In genomic region chr4:112515278-112516075, GRCh38 we compare ENCODE assay signal across 8 cellular contexts. TPM values are rescaled to one million over a fixed set of nuclear protein-coding genes. Genes with fewer than 3 reads are reported as not detected.
DNase-seq lines count a peak whose midpoint lies in the region; ATAC-seq, FAIRE-seq and TF ChIP-seq lines count a peak whose summit lies in the region.

No MANE protein-coding gene starts in this region.

- H3K79me2 ChIP-seq in SU-DHL-6 (ENCODE audit: insufficient read depth, low read length) (no peaks in the 10 kb centered on the region), H1 (ENCODE audit: control insufficient read depth in 1 of 2, insufficient read depth in 2 of 2, low read length in 2 of 2) (no peaks in the 10 kb centered on the region)

- H3K56ac ChIP-seq in H1 (replicated peaks; ENCODE audit: insufficient read length, low read depth, low read length), result no peak overlapping the region

- no peak overlapping the region for H3K14ac ChIP-seq in H1 (ENCODE audit: insufficient read length)

- TF ChIP-seq RAD21 in H1 (IDR thresholded peaks at IDR 0.05 in 1 of 2, conservative IDR thresholded peaks at IDR 0.05 in 1 of 2; ENCODE audit: low read depth in 2 of 2, low read length in 2 of 2), result no peak

- peak; percentile 32 for ATAC-seq in GM19467 (IDR thresholded peaks at IDR 0.05; ENCODE audit: unreplicated experiment)
- ATAC-seq in HG03457 (IDR thresholded peaks at IDR 0.05; ENCODE audit: unreplicated experiment), result peak; percentile 30
- peak; percentile 73 for ATAC-seq in mucosa of descending colon

- H4K91ac ChIP-seq in H1 (replicated peaks; ENCODE audit: insufficient read length, low read length), result no peak overlapping the region

- no peak overlapping the region for H3K4ac ChIP-seq in H1 (replicated peaks; ENCODE audit: insufficient read length, low read depth, low read length)

- no peaks in the 10 kb centered on the region for H3K79me1 ChIP-seq in H1 (ENCODE audit: low read depth, low read length)

- peak; percentile 79 for DNase-seq in GM06990 (ENCODE audit: extremely low read depth, insufficient read length)
- peak in 1 of 2 experiments; percentile 79 for DNase-seq in H1 (ENCODE audit: low read depth in 1 of 2, low spot score in 2 of 2)
- DNase-seq in mucosa of descending colon, result peak in 1 of 3 donors; percentile 40
- DNase-seq in uterus, result no peak
- DNase-seq in GM19240 (ENCODE audit: insufficient read length, low spot score), result no peak

- H2BK15ac ChIP-seq in H1 (ENCODE audit: low read length), result no peak overlapping the region

- WGBS in H1 (ENCODE audit: extremely low coverage in 1 of 2, insufficient coverage in 1 of 2, insufficient read length in 1 of 2, insufficient replicate concordance in 2 of 2, low coverage in 1 of 2, low lambda C conversion rate in 2 of 2, missing lambda C conversion rate in 1 of 2), 2 experiments, result 3% methylated on average over 67 of the region's 87 CpGs; no CpG with 5 or more reads in 1 of the 2 experiments

- H2BK12ac ChIP-seq in H1 (ENCODE audit: low read depth, low read length), result no peak overlapping the region; the same call in 1 of the 2 replicates

- H3K4me1 ChIP-seq in H1 (replicated peaks in 1 of 4; ENCODE audit: control insufficient read depth in 3 of 4, insufficient read depth in 4 of 4, low read length in 3 of 4), result peaks cover 12 to 35% (median 19%) of the 10 kb centered on the region in 4 experiments
- peaks cover 25% of the 10 kb centered on the region for H3K4me1 ChIP-seq in mucosa of descending colon (ENCODE audit: low read depth)
- H3K4me1 ChIP-seq in uterus, result peaks cover 0 to 14% of the 10 kb centered on the region in 2 donors

- H3K4me3 ChIP-seq in GM06990 (replicated peaks; ENCODE audit: low read depth, low read length) (peak overlapping the region; percentile 79), SU-DHL-6 (ENCODE audit: insufficient read depth, low read length, poor library complexity, severe bottlenecking) (peak overlapping the region; percentile 57), H1 (ENCODE audit: extremely low read depth in 1 of 4, insufficient read depth in 2 of 4, low read depth in 3 of 4, low read length in 4 of 4) (peak overlapping the region; percentile 16 to 59 (median 36)), mucosa of descending colon (no peak overlapping the region), uterus (peak overlapping the region; percentile 25 to 39)

- no peaks in the 10 kb centered on the region for H4K20me1 ChIP-seq in SU-DHL-6 (ENCODE audit: low read depth, low read length)
- H4K20me1 ChIP-seq in H1 (replicated peaks in 1 of 2; ENCODE audit: control insufficient read depth in 1 of 2, insufficient read depth in 2 of 2, low read length in 2 of 2), result peaks cover 3 to 30% of the 10 kb centered on the region in 2 experiments

- H3K27ac ChIP-seq in SU-DHL-6 (ENCODE audit: low read depth, low read length), result no peak overlapping the region
- no peak overlapping the region for H3K27ac ChIP-seq in H1 (ENCODE audit: low read depth, low read length)
- no peak overlapping the region for H3K27ac ChIP-seq in uterus

- no peaks in the 10 kb centered on the region for H3K27me3 ChIP-seq in GM06990 (replicated peaks; ENCODE audit: control insufficient read depth, insufficient read depth, low read length)
- no peaks in the 10 kb centered on the region for H3K27me3 ChIP-seq in SU-DHL-6 (ENCODE audit: low read length)
- H3K27me3 ChIP-seq in H1 (replicated peaks in 1 of 4; ENCODE audit: control insufficient read depth in 3 of 4, extremely low read depth in 1 of 4, insufficient read depth in 3 of 4, low read length in 3 of 4), result peaks cover 88 to 100% (median 95%) of the 10 kb centered on the region in 4 experiments
- H3K27me3 ChIP-seq in uterus, result peaks cover 4 to 82% of the 10 kb centered on the region in 2 donors

- peaks cover 18% of the 10 kb centered on the region; the same call in 1 of the 2 replicates for H3K23me2 ChIP-seq in H1 (ENCODE audit: low read depth, low read length)

- H2AFZ ChIP-seq in SU-DHL-6 (ENCODE audit: low read depth, low read length, severe bottlenecking) (peak overlapping the region; percentile 90), H1 (ENCODE audit: low read length) (no peak overlapping the region)

- peak overlapping the region; percentile 45; the same call in 1 of the 2 replicates for H4K8ac ChIP-seq in H1 (ENCODE audit: extremely low read depth, insufficient read depth, low read length)

- H3K9me3 ChIP-seq in SU-DHL-6 (ENCODE audit: insufficient read depth, low read length), result no peaks in the 10 kb centered on the region
- H3K9me3 ChIP-seq in H1 (ENCODE audit: insufficient read depth in 2 of 2, low read depth in 1 of 2, low read length in 1 of 2), result no peaks in the 10 kb centered on the region
- H3K9me3 ChIP-seq in mucosa of descending colon, result no peaks in the 10 kb centered on the region
- H3K9me3 ChIP-seq in uterus, result no peaks in the 10 kb centered on the region

- POLR2A ChIA-PET in H1 (lab: Charles Lee; ENCODE audit: partially characterized antibody), result interaction anchor here (1.4 kb wide), 1 partner anchor 7 kb away, joined by 4 read pairs; no protein-coding TSS in a partner anchor

- no peak overlapping the region for H2BK5ac ChIP-seq in H1 (ENCODE audit: low read depth, low read length)

- no peak for TF ChIP-seq CTCF in GM06990 (IDR thresholded peaks at IDR 0.05; ENCODE audit: insufficient read depth, low read length, poor library complexity, severe bottlenecking)
- TF ChIP-seq CTCF in SU-DHL-6 (IDR thresholded peaks at IDR 0.05; ENCODE audit: insufficient read depth, low read length, poor library complexity, severe bottlenecking), result no peak
- no peak for TF ChIP-seq CTCF in H1 (IDR thresholded peaks at IDR 0.05; ENCODE audit: control extremely low read depth in 1 of 3, insufficient read depth in 1 of 3, low read depth in 1 of 3, low read length in 3 of 3)
- TF ChIP-seq CTCF in mucosa of descending colon (IDR thresholded peaks at IDR 0.05), result no peak
- no peak for TF ChIP-seq CTCF in uterus (IDR thresholded peaks at IDR 0.05)

- no peak overlapping the region for H4K5ac ChIP-seq in H1 (ENCODE audit: insufficient read length, low read depth, low read length)

- H2AK5ac ChIP-seq in H1 (ENCODE audit: low read depth, low read length), result no peak overlapping the region

- H3F3A ChIP-seq in SU-DHL-6 (ENCODE audit: insufficient read depth), result no peaks in the 10 kb centered on the region

- no peak overlapping the region for H2BK20ac ChIP-seq in H1 (ENCODE audit: low read length)

- H3K4me2 ChIP-seq in SU-DHL-6 (ENCODE audit: low read depth, low read length, poor library complexity, severe bottlenecking) (peak overlapping the region; percentile 70), H1 (ENCODE audit: insufficient read depth in 1 of 2, low read depth in 2 of 2, low read length in 2 of 2) (peak overlapping the region; percentile 90 to 96)

- H3K9me2 ChIP-seq in SU-DHL-6 (replicated peaks; ENCODE audit: insufficient read depth, low read length), result no peaks in the 10 kb centered on the region

- no peak overlapping the region for H2BK120ac ChIP-seq in H1 (replicated peaks; ENCODE audit: low read depth, low read length)

- H3K9ac ChIP-seq in SU-DHL-6 (ENCODE audit: low read length), result peak overlapping the region; percentile 55
- no peak overlapping the region for H3K9ac ChIP-seq in H1 (replicated peaks in 1 of 4; ENCODE audit: extremely low read depth in 1 of 4, low read depth in 3 of 4, low read length in 3 of 4)

- TF ChIP-seq EP300 in H1 (IDR thresholded peaks at IDR 0.05; ENCODE audit: borderline replicate concordance in 1 of 2, low read depth in 2 of 2, low read length in 2 of 2), result no peak

- FAIRE-seq in H1 (lab: Jason Lieb, UNC), result no peak

- TF ChIP-seq POLR2A in H1 (IDR thresholded peaks at IDR 0.05; ENCODE audit: control extremely low read depth in 1 of 2, low read depth in 2 of 2, low read length in 2 of 2), result no peak
- TF ChIP-seq POLR2A in uterus (IDR thresholded peaks at IDR 0.05), result no peak

- no peak overlapping the region for H3K23ac ChIP-seq in H1 (ENCODE audit: insufficient read length)

- H3K18ac ChIP-seq in H1 (ENCODE audit: extremely low read depth, low read length), result no peak overlapping the region; the same call in 1 of the 2 replicates

- intact Hi-C loops in mucosa of descending colon (cut with DNase I, micrococcal nuclease), result no loop called here
- intact Hi-C loops in uterus (cut with DNase I; ENCODE audit: low total_unique reads), result no loop called here

- CTCF ChIA-PET in H1 (lab: Charles Lee; ENCODE audit: partially characterized antibody), result interaction anchor here (1.0 to 4.1 kb wide), 10 partner anchors 11 to 188 kb away, joined by 3 to 24 read pairs (median 4); no protein-coding TSS in a partner anchor

- H3K36me3 ChIP-seq in GM06990 (ENCODE audit: control insufficient read depth, insufficient read depth, low read length), result no peaks in the 10 kb centered on the region
- H3K36me3 ChIP-seq in SU-DHL-6 (ENCODE audit: low read length), result no peaks in the 10 kb centered on the region
- peaks cover 0 to 4% (median 0%) of the 10 kb centered on the region in 4 experiments; a peak in 1 of 8 replicates for H3K36me3 ChIP-seq in H1 (ENCODE audit: control insufficient read depth in 2 of 4, insufficient read depth in 4 of 4, low read length in 3 of 4)
- H3K36me3 ChIP-seq in mucosa of descending colon (ENCODE audit: low read depth), result no peaks in the 10 kb centered on the region
- H3K36me3 ChIP-seq in uterus, result no peaks in the 10 kb centered on the region

TF ChIP-seq in H1, 55 proteins besides CTCF, POLR2A, EP300 and RAD21 (continues in another document):
- peak; percentile 80 for TF ChIP-seq EZH2 (IDR thresholded peaks at IDR 0.05; ENCODE audit: low read depth, low read length, severe bottlenecking)
- no peak for TF ChIP-seq SP1 (IDR thresholded peaks at IDR 0.05; ENCODE audit: low read depth, low read length)
- TF ChIP-seq CREB1 (IDR thresholded peaks at IDR 0.05), result peak; percentile 88
- 0 out of 2 replicates have a peak, but pooled peaks have one; percentile 32 for TF ChIP-seq RBBP5 (IDR thresholded peaks at IDR 0.05; ENCODE audit: borderline replicate concordance, low read depth, low read length)
- no peak for TF ChIP-seq HDAC6 (IDR thresholded peaks at IDR 0.05; ENCODE audit: low read depth, low read length)
- TF ChIP-seq SAP30 (IDR thresholded peaks at IDR 0.05; ENCODE audit: insufficient read depth, insufficient replicate concordance, low read length), result peak; percentile 14
- TF ChIP-seq SUZ12 (IDR thresholded peaks at IDR 0.05; ENCODE audit: low read length), result peak; percentile 92
- TF ChIP-seq CTBP2 (IDR thresholded peaks at IDR 0.05; ENCODE audit: borderline replicate concordance, insufficient read depth, insufficient read length, low read length), result no peak

RNA-seq across cellular contexts. Expression of gene NEUROG2, which starts 0.5 kb away (rescaled TPM):
- total RNA-seq in H1 (2021; fragmentation: NEBNext Ultra II Directional; extraction: Animal tissue kit (Norgen Biotek cat#: 25700)), result not detected in 2 replicates
- 0.03 TPM in 1 of 2 replicates, not detected in the other for polyA plus RNA-seq in H1 (2011; rRNA removed)
- polyA plus RNA-seq in H1 (2011; cell fraction: cytosol; rRNA removed), result 0.05 TPM
- not detected for polyA plus RNA-seq in H1 (2011; cell fraction: nucleus; rRNA removed)
- 0.09 TPM in 1 of 4 replicates, not detected in the others for polyA plus RNA-seq in H1 (2012, experiment 1 of 2)
- not detected for polyA plus RNA-seq in H1 (2012, experiment 2 of 2)
- polyA plus RNA-seq in H1 (2013, experiment 1 of 2), result 0.02 TPM
- polyA plus RNA-seq in H1 (2013, experiment 2 of 2), result 0.07 TPM
- not detected in 2 replicates for polyA minus RNA-seq in H1 (2011; rRNA and poly(A)+ RNA removed)
- not detected for polyA minus RNA-seq in H1 (2011; cell fraction: cytosol; rRNA and poly(A)+ RNA removed)
- polyA minus RNA-seq in H1 (2011; cell fraction: nucleus; rRNA and poly(A)+ RNA removed), result not detected
- total RNA-seq in mucosa of descending colon, result not detected
- not detected for total RNA-seq in uterus
